In the genomic region with DNA sequence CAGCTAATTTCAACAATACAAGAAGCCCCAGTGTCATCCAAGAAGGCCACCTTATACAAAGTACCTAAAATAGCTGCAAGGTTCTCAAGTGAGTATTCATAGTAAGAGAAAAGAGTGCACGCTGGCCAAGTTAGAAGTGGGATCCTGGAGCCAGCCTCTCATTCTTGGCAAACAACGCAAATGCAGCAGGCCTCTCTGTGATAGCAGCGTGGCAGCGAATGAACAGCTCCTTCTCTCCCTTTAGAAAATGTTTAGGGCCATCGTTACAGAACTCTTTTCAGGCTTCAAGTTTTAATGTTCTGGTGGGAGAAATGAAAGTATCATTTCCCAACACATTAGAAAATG, we compare ENCODE assay signal across 20 cellular contexts.
DNase-seq lines count a peak whose midpoint lies in the region; ATAC-seq and TF ChIP-seq lines count a peak whose summit lies in the region.
"Had no signal": no experiment of that assay in that cellular context is flagged by ENCODE, and none has a peak within 500 bp of the region (broad histone marks: within the 10 kb centered on the region; RNA-seq: fewer than 3 reads in every experiment).

No MANE protein-coding gene starts in this region.

- no peak overlapping the region for H3K4me3 Mint-ChIP-seq in osteocyte (ENCODE audit: unreplicated experiment)
- H3K4me3 Mint-ChIP-seq: B cell; naive thymus-derived CD4-positive, alpha-beta T cell; stimulated activated naive CD8-positive, alpha-beta T cell treated with anti-CD3 and anti-CD28 coated beads, Interleukin-15, amount 100 ng/mL, for 72 hours had no signal

- TF ChIP-seq CTCF in RWPE2 (IDR thresholded peaks at IDR 0.05; ENCODE audit: poor library complexity, severe bottlenecking): no peak
- TF ChIP-seq CTCF in osteocyte (IDR thresholded peaks at IDR 0.05): no peak
- no peak for TF ChIP-seq CTCF in ovary (IDR thresholded peaks at IDR 0.05)

- H3K36me3 ChIP-seq in RWPE2 (ENCODE audit: low read depth) (no peaks in the 10 kb centered on the region), ovary (no peaks in the 10 kb centered on the region)
- H3K36me3 ChIP-seq: prostate gland had no signal

- H3K4me3 ChIP-seq in RWPE2 (ENCODE audit: severe bottlenecking) (no peak overlapping the region), ovary (no peak overlapping the region)
- H3K4me3 ChIP-seq: K562, prostate gland had no signal

- peaks cover 31% of the 10 kb centered on the region for H3K4me1 ChIP-seq in RWPE2 (ENCODE audit: insufficient read depth, poor library complexity, severe bottlenecking)
- no peaks in the 10 kb centered on the region for H3K4me1 ChIP-seq in ovary (ENCODE audit: insufficient read depth)
- H3K4me1 ChIP-seq: prostate gland had no signal

- TF ChIP-seq EP300 in ovary (IDR thresholded peaks at IDR 0.05): no peak

- TF ChIP-seq POLR2A in ovary (IDR thresholded peaks at IDR 0.05): no peak

- H3K27ac Mint-ChIP-seq in osteocyte (ENCODE audit: unreplicated experiment): peak overlapping the region; percentile 5
- H3K27ac Mint-ChIP-seq: B cell; naive thymus-derived CD4-positive, alpha-beta T cell; stimulated activated naive CD8-positive, alpha-beta T cell treated with anti-CD3 and anti-CD28 coated beads, Interleukin-15, amount 100 ng/mL, for 72 hours had no signal

- ATAC-seq in RWPE2 (ENCODE audit: low read depth) (no peak), Right ventricle myocardium superior (ENCODE audit: poor library complexity) (peak; percentile 98), GM21717 (IDR thresholded peaks at IDR 0.05; ENCODE audit: unreplicated experiment) (no peak)
- ATAC-seq: K562; naive thymus-derived CD4-positive, alpha-beta T cell; stimulated activated naive CD8-positive, alpha-beta T cell treated with anti-CD3 and anti-CD28 coated beads, Interleukin-15, amount 100 ng/mL, for 72 hours had no signal

- H3K27me3 Mint-ChIP-seq in osteocyte (ENCODE audit: unreplicated experiment): no peaks in the 10 kb centered on the region
- H3K27me3 Mint-ChIP-seq: stimulated activated naive CD8-positive, alpha-beta T cell treated with anti-CD3 and anti-CD28 coated beads, Interleukin-15, amount 100 ng/mL, for 72 hours had no signal

- intact Hi-C loops in Right ventricle myocardium superior (cut with DNase I): no loop called here
- intact Hi-C loops in ovary (cut with DNase I): no loop called here

- H3K9me3 ChIP-seq in RWPE2 (ENCODE audit: severe bottlenecking) (no peaks in the 10 kb centered on the region), ovary (no peaks in the 10 kb centered on the region)
- H3K9me3 ChIP-seq: prostate gland had no signal

- H3K27me3 ChIP-seq in RWPE2 (ENCODE audit: insufficient read depth, poor library complexity, severe bottlenecking) (no peaks in the 10 kb centered on the region), ovary (no peaks in the 10 kb centered on the region)

- H3K4me1 Mint-ChIP-seq in osteocyte (ENCODE audit: unreplicated experiment): peaks cover 26% of the 10 kb centered on the region
- H3K4me1 Mint-ChIP-seq: B cell; naive thymus-derived CD4-positive, alpha-beta T cell; stimulated activated naive CD8-positive, alpha-beta T cell treated with anti-CD3 and anti-CD28 coated beads, Interleukin-15, amount 100 ng/mL, for 72 hours had no signal

- peak; percentile 8 for DNase-seq in Ammon's horn (ENCODE audit: low spot score)
- DNase-seq in RWPE2 (ENCODE audit: low spot score): no peak
- DNase-seq in Right ventricle myocardium superior: peak; percentile 64
- no peak for DNase-seq in osteocyte (ENCODE audit: extremely low spot score, unreplicated experiment)
- DNase-seq in SIG-M5 treated with dmso at 0.1 percent for 504 hours (lab: John Stamatoyannopoulos, UW; ENCODE audit: unreplicated experiment): no peak
- DNase-seq in AG08395 (ENCODE audit: low spot score): no peak
- no peak for DNase-seq in ovary
- DNase-seq: activated CD4-positive, alpha-beta T cell treated with anti-CD3 and anti-CD28 coated beads for 1 hour; activated gamma-delta T cell; Calu3; dermis blood vessel endothelial cell; GDM1; naive thymus-derived CD4-positive, alpha-beta T cell; NCI-H1105 treated with DMSO at 0.1 percent for 48 hours; stimulated activated CD4-positive, alpha-beta T cell treated with anti-CD3 and anti-CD28 coated beads, Interleukin-15, amount 100 ng/mL, for 24 hours; stimulated activated naive CD8-positive, alpha-beta T cell treated with anti-CD3 and anti-CD28 coated beads, Interleukin-15, amount 100 ng/mL, for 72 hours had no signal

- H3K9me3 Mint-ChIP-seq in osteocyte (ENCODE audit: unreplicated experiment): no peaks in the 10 kb centered on the region

- 18 to 27% (median 27%) methylated on average over 5 of the region's 5 CpGs for WGBS in ovary, 3 donors

- H3K27ac ChIP-seq in RWPE2 (ENCODE audit: poor library complexity, severe bottlenecking) (peak overlapping the region; percentile 93), ovary (no peak overlapping the region)
- H3K27ac ChIP-seq: prostate gland had no signal

- no peaks in the 10 kb centered on the region for H3K36me3 Mint-ChIP-seq in osteocyte (ENCODE audit: unreplicated experiment)

Comparison
In these comparisons a context has a peak if more than half of its experiments do, and no peak if none do; other contexts are left out.
1. DNase-seq: peak in Ammon's horn (single experiment) and Right ventricle myocardium superior (single experiment); none in RWPE2 (single experiment), osteocyte (single experiment), SIG-M5 treated with dmso at 0.1 percent for 504 hours (single experiment), AG08395 (single experiment) and ovary (0 of 5).